ENCODE assay signal across 11 cellular contexts in the genomic region with DNA sequence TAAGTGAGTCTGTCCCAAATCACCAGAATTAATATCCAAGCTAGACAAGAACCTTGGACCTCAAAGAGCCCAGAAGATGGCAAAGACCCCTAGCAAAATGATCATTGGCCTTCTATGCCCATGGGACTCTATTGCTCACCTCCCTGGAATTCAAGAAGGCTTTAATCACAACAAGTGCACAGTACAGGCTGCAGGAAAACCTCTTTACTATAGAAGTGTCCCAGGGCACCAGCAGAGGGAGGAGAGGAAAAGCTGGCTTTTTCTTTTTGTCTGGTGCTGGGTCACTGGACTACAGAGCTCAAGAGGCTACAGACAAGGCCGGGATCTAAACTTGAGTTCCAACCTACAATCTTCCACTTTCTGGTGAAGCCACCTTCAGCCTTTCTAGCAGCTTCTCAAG.
DNase-seq lines count a peak whose midpoint lies in the region; ATAC-seq and TF ChIP-seq lines count a peak whose summit lies in the region.
"Had no signal": no experiment of that assay in that cellular context is flagged by ENCODE, and none has a peak within 500 bp of the region (broad histone marks: within the 10 kb centered on the region; RNA-seq: fewer than 3 reads in every experiment).

No MANE protein-coding gene starts in this region.

- DNase-seq in ELR (ENCODE audit: low read depth) = peak; percentile 71
- DNase-seq in WERI-Rb-1 = no peak
- DNase-seq in foreskin fibroblast = peak; percentile 66 to 84
- DNase-seq in NCI-H2196 (lab: John Stamatoyannopoulos, UW; ENCODE audit: unreplicated experiment) = no peak
- DNase-seq: effector memory CD4-positive, alpha-beta T cell; midbrain; NCI-H1105 had no signal

- H3K4me3 ChIP-seq in WERI-Rb-1 (ENCODE audit: low read depth, low read length) = no peak overlapping the region
- no peak overlapping the region for H3K4me3 ChIP-seq in foreskin fibroblast (ENCODE audit: low read depth in 1 of 2, low read length in 2 of 2)
- H3K4me3 ChIP-seq in skeletal muscle satellite cell (ENCODE audit: low read length) = no peak overlapping the region

- no peaks in the 10 kb centered on the region for H3K9me3 Mint-ChIP-seq in stimulated activated memory B cell treated with anti-CD40 and anti-IgM and Interleukin-4, amounts not matched to agents 10 μg/mL and 1 μg/mL and 100 μg/mL, for 72 hours

- H3K27ac Mint-ChIP-seq in stimulated activated memory B cell treated with anti-CD40 and anti-IgM and Interleukin-4, amounts not matched to agents 10 μg/mL and 1 μg/mL and 100 μg/mL, for 72 hours = no peak overlapping the region

- H3K4me3 Mint-ChIP-seq in stimulated activated memory B cell treated with anti-CD40 and anti-IgM and Interleukin-4, amounts not matched to agents 10 μg/mL and 1 μg/mL and 100 μg/mL, for 72 hours = no peak overlapping the region

- H3K4me2 ChIP-seq in skeletal muscle satellite cell (ENCODE audit: low read length) = peak overlapping the region; percentile 29

- H3K36me3 ChIP-seq in WERI-Rb-1 (no peaks in the 10 kb centered on the region), skeletal muscle satellite cell (ENCODE audit: insufficient read depth, low read length) (no peaks in the 10 kb centered on the region)

- peaks cover 7% of the 10 kb centered on the region for H3K9me3 ChIP-seq in WERI-Rb-1 (ENCODE audit: severe bottlenecking)
- H3K9me3 ChIP-seq in skeletal muscle satellite cell (replicated peaks; ENCODE audit: low read length) = no peaks in the 10 kb centered on the region

- ATAC-seq in GM21825 (IDR thresholded peaks at IDR 0.05; ENCODE audit: unreplicated experiment) = no peak
- ATAC-seq in GM21723 (IDR thresholded peaks at IDR 0.05; ENCODE audit: unreplicated experiment) = no peak
- ATAC-seq in stimulated activated memory B cell treated with anti-CD40 and anti-IgM and Interleukin-4, amounts not matched to agents 10 μg/mL and 1 μg/mL and 100 μg/mL, for 72 hours = no peak

- no peaks in the 10 kb centered on the region for H3K27me3 Mint-ChIP-seq in stimulated activated memory B cell treated with anti-CD40 and anti-IgM and Interleukin-4, amounts not matched to agents 10 μg/mL and 1 μg/mL and 100 μg/mL, for 72 hours

- no peaks in the 10 kb centered on the region for H3K27me3 ChIP-seq in WERI-Rb-1 (ENCODE audit: insufficient read depth, low read depth, severe bottlenecking)
- H3K27me3 ChIP-seq in skeletal muscle satellite cell (ENCODE audit: control insufficient read depth, insufficient read depth, low read length) = no peaks in the 10 kb centered on the region

- TF ChIP-seq CTCF in WERI-Rb-1 (IDR thresholded peaks at IDR 0.05; ENCODE audit: low read depth, low read length) = no peak
- peak; percentile 46 for TF ChIP-seq CTCF in foreskin fibroblast (IDR thresholded peaks at IDR 0.05; ENCODE audit: low read depth, low read length)

- H3K9ac ChIP-seq in skeletal muscle satellite cell (ENCODE audit: low read depth, low read length) = peak overlapping the region; percentile 15

- no peaks in the 10 kb centered on the region for H3K36me3 Mint-ChIP-seq in stimulated activated memory B cell treated with anti-CD40 and anti-IgM and Interleukin-4, amounts not matched to agents 10 μg/mL and 1 μg/mL and 100 μg/mL, for 72 hours

- no peaks in the 10 kb centered on the region for H3K4me1 Mint-ChIP-seq in stimulated activated memory B cell treated with anti-CD40 and anti-IgM and Interleukin-4, amounts not matched to agents 10 μg/mL and 1 μg/mL and 100 μg/mL, for 72 hours

- peaks cover 56% of the 10 kb centered on the region for H3K4me1 ChIP-seq in skeletal muscle satellite cell (ENCODE audit: control insufficient read depth, insufficient read depth, low read length)

- H3K27ac ChIP-seq in WERI-Rb-1 = peak overlapping the region; percentile 62; the same call in 1 of the 2 replicates

Comparison
In these comparisons a context has a peak if more than half of its experiments do, and no peak if none do; other contexts are left out.
1. DNase-seq: peak in ELR (single experiment) and foreskin fibroblast (2 of 2); none in WERI-Rb-1 (single experiment) and NCI-H2196 (single experiment).